1 cellular context compared by ENCODE assay signal in the genomic region with DNA sequence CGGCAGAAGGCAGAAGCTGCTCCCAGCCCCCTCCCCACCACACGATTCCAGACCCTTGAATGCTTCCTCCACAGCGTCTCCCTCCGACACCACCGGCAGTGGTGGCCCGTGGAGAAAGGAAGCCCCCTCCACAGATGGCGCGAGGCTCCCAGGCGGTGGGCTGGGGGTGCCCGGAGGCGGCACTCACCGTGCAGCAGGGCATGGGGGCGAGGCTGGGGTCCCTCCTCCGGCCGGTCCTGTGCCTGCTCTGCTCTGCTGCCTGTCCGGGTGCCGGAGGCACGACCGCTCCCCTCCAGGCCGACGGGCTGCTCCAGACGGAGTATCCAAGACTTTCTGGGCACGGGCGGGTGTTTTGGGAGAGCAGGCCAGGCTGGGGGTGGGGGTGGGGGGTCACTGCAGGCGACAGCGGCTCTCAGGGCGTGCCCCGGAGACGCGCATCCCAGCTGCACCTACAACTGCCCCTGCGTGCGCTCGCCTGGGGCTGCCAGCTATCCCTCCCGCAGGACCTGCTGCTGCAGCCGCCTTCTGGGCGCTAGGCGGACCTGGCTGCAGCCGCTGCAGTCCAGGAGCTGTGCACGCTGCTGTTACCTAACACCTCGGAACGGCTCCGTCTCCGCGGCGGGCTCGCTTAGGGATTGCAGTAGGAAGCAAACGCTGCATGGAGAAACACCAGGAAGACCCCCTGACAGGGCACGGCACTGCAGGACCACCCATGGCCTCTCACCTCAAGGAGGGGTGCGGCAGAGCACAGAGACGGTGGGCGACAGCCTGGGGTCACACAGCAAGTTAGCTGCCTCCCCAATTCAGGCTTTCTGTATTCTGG.
TF ChIP-seq lines count a peak whose summit lies in the region.

No MANE protein-coding gene starts in this region.

TF ChIP-seq in neural cell, 6 proteins besides CTCF, POLR2A, EP300 and RAD21:
- TF ChIP-seq TAF1 (IDR thresholded peaks at IDR 0.05; ENCODE audit: low read depth), result no peak
- TF ChIP-seq EZH2 (IDR thresholded peaks at IDR 0.05; ENCODE audit: borderline replicate concordance, insufficient read depth, low read length, poor library complexity, severe bottlenecking), result no peak
- TF ChIP-seq, protein P1, sequence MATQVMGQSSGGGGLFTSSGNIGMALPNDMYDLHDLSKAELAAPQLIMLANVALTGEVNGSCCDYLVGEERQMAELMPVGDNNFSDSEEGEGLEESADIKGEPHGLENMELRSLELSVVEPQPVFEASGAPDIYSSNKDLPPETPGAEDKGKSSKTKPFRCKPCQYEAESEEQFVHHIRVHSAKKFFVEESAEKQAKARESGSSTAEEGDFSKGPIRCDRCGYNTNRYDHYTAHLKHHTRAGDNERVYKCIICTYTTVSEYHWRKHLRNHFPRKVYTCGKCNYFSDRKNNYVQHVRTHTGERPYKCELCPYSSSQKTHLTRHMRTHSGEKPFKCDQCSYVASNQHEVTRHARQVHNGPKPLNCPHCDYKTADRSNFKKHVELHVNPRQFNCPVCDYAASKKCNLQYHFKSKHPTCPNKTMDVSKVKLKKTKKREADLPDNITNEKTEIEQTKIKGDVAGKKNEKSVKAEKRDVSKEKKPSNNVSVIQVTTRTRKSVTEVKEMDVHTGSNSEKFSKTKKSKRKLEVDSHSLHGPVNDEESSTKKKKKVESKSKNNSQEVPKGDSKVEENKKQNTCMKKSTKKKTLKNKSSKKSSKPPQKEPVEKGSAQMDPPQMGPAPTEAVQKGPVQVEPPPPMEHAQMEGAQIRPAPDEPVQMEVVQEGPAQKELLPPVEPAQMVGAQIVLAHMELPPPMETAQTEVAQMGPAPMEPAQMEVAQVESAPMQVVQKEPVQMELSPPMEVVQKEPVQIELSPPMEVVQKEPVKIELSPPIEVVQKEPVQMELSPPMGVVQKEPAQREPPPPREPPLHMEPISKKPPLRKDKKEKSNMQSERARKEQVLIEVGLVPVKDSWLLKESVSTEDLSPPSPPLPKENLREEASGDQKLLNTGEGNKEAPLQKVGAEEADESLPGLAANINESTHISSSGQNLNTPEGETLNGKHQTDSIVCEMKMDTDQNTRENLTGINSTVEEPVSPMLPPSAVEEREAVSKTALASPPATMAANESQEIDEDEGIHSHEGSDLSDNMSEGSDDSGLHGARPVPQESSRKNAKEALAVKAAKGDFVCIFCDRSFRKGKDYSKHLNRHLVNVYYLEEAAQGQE (IDR thresholded peaks at IDR 0.05; ENCODE audit: borderline replicate concordance), result no peak
- TF ChIP-seq POLR2AphosphoS5 (IDR thresholded peaks at IDR 0.05), result no peak
- TF ChIP-seq MXI1 (conservative IDR thresholded peaks at IDR 0.05; ENCODE audit: poor library complexity, severe bottlenecking), result no peak
- TF ChIP-seq SMC3 (conservative IDR thresholded peaks at IDR 0.05; ENCODE audit: poor library complexity), result peak; percentile 22
